ENCODE assay signal across 1 cellular context in genomic region chr19:52533901-52534300, GRCh38.
TF ChIP-seq lines count a peak whose summit lies in the region.

No MANE protein-coding gene starts in this region.

TF ChIP-seq in GM23338, 12 proteins besides CTCF, POLR2A, EP300 and RAD21 (continued from another document):
- TF ChIP-seq, protein P1, sequence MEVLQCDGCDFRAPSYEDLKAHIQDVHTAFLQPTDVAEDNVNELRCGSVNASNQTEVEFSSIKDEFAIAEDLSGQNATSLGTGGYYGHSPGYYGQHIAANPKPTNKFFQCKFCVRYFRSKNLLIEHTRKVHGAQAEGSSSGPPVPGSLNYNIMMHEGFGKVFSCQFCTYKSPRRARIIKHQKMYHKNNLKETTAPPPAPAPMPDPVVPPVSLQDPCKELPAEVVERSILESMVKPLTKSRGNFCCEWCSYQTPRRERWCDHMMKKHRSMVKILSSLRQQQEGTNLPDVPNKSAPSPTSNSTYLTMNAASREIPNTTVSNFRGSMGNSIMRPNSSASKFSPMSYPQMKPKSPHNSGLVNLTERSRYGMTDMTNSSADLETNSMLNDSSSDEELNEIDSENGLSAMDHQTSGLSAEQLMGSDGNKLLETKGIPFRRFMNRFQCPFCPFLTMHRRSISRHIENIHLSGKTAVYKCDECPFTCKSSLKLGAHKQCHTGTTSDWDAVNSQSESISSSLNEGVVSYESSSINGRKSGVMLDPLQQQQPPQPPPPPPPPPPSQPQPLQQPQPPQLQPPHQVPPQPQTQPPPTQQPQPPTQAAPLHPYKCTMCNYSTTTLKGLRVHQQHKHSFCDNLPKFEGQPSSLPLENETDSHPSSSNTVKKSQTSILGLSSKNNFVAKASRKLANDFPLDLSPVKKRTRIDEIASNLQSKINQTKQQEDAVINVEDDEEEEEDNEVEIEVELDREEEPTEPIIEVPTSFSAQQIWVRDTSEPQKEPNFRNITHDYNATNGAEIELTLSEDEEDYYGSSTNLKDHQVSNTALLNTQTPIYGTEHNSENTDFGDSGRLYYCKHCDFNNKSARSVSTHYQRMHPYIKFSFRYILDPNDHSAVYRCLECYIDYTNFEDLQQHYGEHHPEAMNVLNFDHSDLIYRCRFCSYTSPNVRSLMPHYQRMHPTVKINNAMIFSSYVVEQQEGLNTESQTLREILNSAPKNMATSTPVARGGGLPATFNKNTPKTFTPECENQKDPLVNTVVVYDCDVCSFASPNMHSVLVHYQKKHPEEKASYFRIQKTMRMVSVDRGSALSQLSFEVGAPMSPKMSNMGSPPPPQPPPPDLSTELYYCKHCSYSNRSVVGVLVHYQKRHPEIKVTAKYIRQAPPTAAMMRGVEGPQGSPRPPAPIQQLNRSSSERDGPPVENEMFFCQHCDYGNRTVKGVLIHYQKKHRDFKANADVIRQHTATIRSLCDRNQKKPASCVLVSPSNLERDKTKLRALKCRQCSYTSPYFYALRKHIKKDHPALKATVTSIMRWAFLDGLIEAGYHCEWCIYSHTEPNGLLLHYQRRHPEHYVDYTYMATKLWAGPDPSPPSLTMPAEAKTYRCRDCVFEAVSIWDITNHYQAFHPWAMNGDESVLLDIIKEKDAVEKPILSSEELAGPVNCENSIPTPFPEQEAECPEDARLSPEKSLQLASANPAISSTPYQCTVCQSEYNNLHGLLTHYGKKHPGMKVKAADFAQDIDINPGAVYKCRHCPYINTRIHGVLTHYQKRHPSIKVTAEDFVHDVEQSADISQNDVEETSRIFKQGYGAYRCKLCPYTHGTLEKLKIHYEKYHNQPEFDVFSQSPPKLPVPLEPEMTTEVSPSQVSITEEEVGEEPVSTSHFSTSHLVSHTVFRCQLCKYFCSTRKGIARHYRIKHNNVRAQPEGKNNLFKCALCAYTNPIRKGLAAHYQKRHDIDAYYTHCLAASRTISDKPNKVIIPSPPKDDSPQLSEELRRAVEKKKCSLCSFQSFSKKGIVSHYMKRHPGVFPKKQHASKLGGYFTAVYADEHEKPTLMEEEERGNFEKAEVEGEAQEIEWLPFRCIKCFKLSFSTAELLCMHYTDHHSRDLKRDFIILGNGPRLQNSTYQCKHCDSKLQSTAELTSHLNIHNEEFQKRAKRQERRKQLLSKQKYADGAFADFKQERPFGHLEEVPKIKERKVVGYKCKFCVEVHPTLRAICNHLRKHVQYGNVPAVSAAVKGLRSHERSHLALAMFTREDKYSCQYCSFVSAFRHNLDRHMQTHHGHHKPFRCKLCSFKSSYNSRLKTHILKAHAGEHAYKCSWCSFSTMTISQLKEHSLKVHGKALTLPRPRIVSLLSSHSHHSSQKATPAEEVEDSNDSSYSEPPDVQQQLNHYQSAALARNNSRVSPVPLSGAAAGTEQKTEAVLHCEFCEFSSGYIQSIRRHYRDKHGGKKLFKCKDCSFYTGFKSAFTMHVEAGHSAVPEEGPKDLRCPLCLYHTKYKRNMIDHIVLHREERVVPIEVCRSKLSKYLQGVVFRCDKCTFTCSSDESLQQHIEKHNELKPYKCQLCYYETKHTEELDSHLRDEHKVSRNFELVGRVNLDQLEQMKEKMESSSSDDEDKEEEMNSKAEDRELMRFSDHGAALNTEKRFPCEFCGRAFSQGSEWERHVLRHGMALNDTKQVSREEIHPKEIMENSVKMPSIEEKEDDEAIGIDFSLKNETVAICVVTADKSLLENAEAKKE (CRISPR knock-in tag; IDR thresholded peaks at IDR 0.05), result no peak
- no peak for TF ChIP-seq CREB1 (CRISPR knock-in tag; IDR thresholded peaks at IDR 0.05; ENCODE audit: low read depth)
